ENCODE assay signal across 8 cellular contexts in the genomic region with DNA sequence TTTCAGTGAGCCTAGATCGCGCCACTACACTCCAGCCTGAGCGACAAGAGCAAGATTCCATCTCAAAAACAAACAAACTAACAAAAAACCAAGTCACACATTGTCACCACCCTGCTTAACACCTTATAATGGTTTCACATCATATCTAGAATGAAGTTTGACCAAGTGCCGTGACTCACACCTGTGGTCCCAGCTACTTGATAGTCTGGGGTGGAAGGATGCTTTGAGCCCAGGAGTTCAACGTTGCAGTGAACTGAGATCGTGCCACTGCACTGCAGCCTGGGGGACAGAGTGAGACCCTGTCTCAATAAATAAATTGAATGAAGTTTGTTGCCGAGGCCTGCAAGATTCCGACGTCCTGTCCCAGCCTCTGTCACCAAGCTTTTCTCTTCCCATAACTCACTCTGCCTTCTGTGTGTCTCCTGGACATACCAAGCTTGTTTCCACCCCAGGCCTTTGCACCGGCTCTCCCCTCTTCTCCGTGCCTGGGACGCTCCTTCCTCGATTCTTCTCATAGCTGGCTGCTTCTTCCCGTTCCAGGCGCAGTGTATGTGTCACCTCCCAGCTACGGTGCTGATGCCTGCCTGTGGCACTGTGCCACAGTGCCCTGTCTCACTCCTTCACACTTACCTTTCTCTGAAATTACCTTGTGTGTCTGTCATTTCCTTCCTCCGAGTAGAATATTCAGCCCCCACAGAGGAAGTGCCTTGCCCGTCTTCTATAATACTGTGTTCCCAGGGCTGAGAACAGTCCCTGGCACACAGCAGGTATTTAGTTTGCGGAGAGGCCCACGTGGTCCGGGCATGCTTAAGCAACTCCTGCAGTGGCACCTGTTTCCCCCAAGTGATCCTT. TPM values are rescaled to one million over a fixed set of nuclear protein-coding genes. Genes with fewer than 3 reads are reported as not detected.
DNase-seq lines count a peak whose midpoint lies in the region; ATAC-seq and TF ChIP-seq lines count a peak whose summit lies in the region.

No MANE protein-coding gene starts in this region.

- POLR2A ChIA-PET in CD4-positive, alpha-beta memory T cell (lab: Charles Lee; ENCODE audit: partially characterized antibody), result interaction anchor here (1.1 to 5.3 kb wide), 4 partner anchors 20 to 186 kb away, joined by 3 to 46 read pairs (median 27); partner anchors contain the start of gene MAN1C1
- POLR2A ChIA-PET in naive thymus-derived CD8-positive, alpha-beta T cell (lab: Charles Lee), result interaction anchor here (1.1 to 3.0 kb wide), 5 partner anchors 9 to 224 kb away, joined by 3 to 18 read pairs (median 5); no protein-coding TSS in a partner anchor

- peak; percentile 69 to 86 for ATAC-seq in naive thymus-derived CD8-positive, alpha-beta T cell
- ATAC-seq in GM18505 (IDR thresholded peaks at IDR 0.05; ENCODE audit: unreplicated experiment) (no peak), GM18517 (IDR thresholded peaks at IDR 0.05; ENCODE audit: unreplicated experiment) (no peak)

- CTCF ChIA-PET in CD4-positive, alpha-beta memory T cell (lab: Charles Lee; ENCODE audit: partially characterized antibody), result interaction anchor here (1.0 to 13.3 kb wide), 10 partner anchors 9 to 292 kb away, joined by 3 to 218 read pairs (median 5); no protein-coding TSS in a partner anchor

- H3K4me1 Mint-ChIP-seq in CD4-positive, alpha-beta memory T cell, result peaks cover 30 to 61% (median 45%) of the 10 kb centered on the region in 4 donors
- H3K4me1 Mint-ChIP-seq in activated naive CD4-positive, alpha-beta T cell treated with anti-CD3 and anti-CD28 coated beads, Interleukin-2, amount 50 U/mL, for 24 hours, result peaks cover 72% of the 10 kb centered on the region
- H3K4me1 Mint-ChIP-seq in naive thymus-derived CD8-positive, alpha-beta T cell, result peaks cover 34 to 70% (median 63%) of the 10 kb centered on the region in 4 donors

- H3K27me3 ChIP-seq in CD4-positive, alpha-beta memory T cell (ENCODE audit: insufficient read depth, low read length), result no peaks in the 10 kb centered on the region
- no peaks in the 10 kb centered on the region for H3K27me3 ChIP-seq in SJCRH30

- DNase-seq in CD4-positive, alpha-beta memory T cell, result peak in 2 of 5 donors; percentile 62 to 78
- peak; percentile 82 to 94 for DNase-seq in NCI-H2081 (lab: John Stamatoyannopoulos, UW)
- DNase-seq in naive thymus-derived CD8-positive, alpha-beta T cell, result peak in 5 of 10 donors; percentile 36 to 76 (median 60)
- DNase-seq in SJCRH30, result no peak
- DNase-seq in GM13976 (ENCODE audit: low spot score), result no peak

- no peaks in the 10 kb centered on the region for H3K9me3 ChIP-seq in CD4-positive, alpha-beta memory T cell (ENCODE audit: control insufficient read depth in 1 of 2, low read length in 2 of 2)
- H3K9me3 ChIP-seq in SJCRH30 (replicated peaks), result no peaks in the 10 kb centered on the region

- peak overlapping the region in 7 of 8 donors; percentile 58 to 88 (median 82) for H3K4me3 Mint-ChIP-seq in CD4-positive, alpha-beta memory T cell
- peak overlapping the region; percentile 71 for H3K4me3 Mint-ChIP-seq in activated naive CD4-positive, alpha-beta T cell treated with anti-CD3 and anti-CD28 coated beads, Interleukin-2, amount 50 U/mL, for 24 hours
- peak overlapping the region; percentile 50 to 92 (median 83) for H3K4me3 Mint-ChIP-seq in naive thymus-derived CD8-positive, alpha-beta T cell

- in situ Hi-C loops in GM13976 (cut with MboI; ENCODE audit: low sequenced_read_pairs, unreplicated experiment), result no loop called here

- peak overlapping the region; percentile 45 for H3K27ac ChIP-seq in CD4-positive, alpha-beta memory T cell (ENCODE audit: low read depth, low read length)
- H3K27ac ChIP-seq in SJCRH30, result no peak overlapping the region

- H3K4me1 ChIP-seq in CD4-positive, alpha-beta memory T cell (ENCODE audit: insufficient read depth, low read length), result peaks cover 47% of the 10 kb centered on the region
- H3K4me1 ChIP-seq in SJCRH30, result peaks cover 36% of the 10 kb centered on the region

- no peaks in the 10 kb centered on the region for H3K36me3 ChIP-seq in CD4-positive, alpha-beta memory T cell (ENCODE audit: insufficient read depth, low read length)
- H3K36me3 ChIP-seq in SJCRH30, result no peaks in the 10 kb centered on the region; the same call in 1 of the 2 replicates

- peaks cover 0 to 3% of the 10 kb centered on the region in 2 donors for H3K36me3 Mint-ChIP-seq in CD4-positive, alpha-beta memory T cell
- H3K36me3 Mint-ChIP-seq in activated naive CD4-positive, alpha-beta T cell treated with anti-CD3 and anti-CD28 coated beads, Interleukin-2, amount 50 U/mL, for 24 hours, result peaks cover 2% of the 10 kb centered on the region
- H3K36me3 Mint-ChIP-seq in naive thymus-derived CD8-positive, alpha-beta T cell, result peaks cover 0 to 9% (median 0%) of the 10 kb centered on the region in 3 donors

- intact Hi-C loops in CD4-positive, alpha-beta memory T cell (cut with micrococcal nuclease), result loop anchor here (1.0 to 10.0 kb wide), 6 partner anchors 21 to 551 kb away; partner anchors contain the start of gene RSRP1

- peaks cover 0 to 2% (median 0%) of the 10 kb centered on the region in 8 donors for H3K9me3 Mint-ChIP-seq in CD4-positive, alpha-beta memory T cell
- no peaks in the 10 kb centered on the region for H3K9me3 Mint-ChIP-seq in activated naive CD4-positive, alpha-beta T cell treated with anti-CD3 and anti-CD28 coated beads, Interleukin-2, amount 50 U/mL, for 24 hours
- peaks cover 0 to 2% (median 0%) of the 10 kb centered on the region in 9 donors for H3K9me3 Mint-ChIP-seq in naive thymus-derived CD8-positive, alpha-beta T cell

- peak overlapping the region; percentile 86 to 98 (median 95) for H3K27ac Mint-ChIP-seq in CD4-positive, alpha-beta memory T cell
- peak overlapping the region; percentile 93 for H3K27ac Mint-ChIP-seq in activated naive CD4-positive, alpha-beta T cell treated with anti-CD3 and anti-CD28 coated beads, Interleukin-2, amount 50 U/mL, for 24 hours
- H3K27ac Mint-ChIP-seq in naive thymus-derived CD8-positive, alpha-beta T cell, result peak overlapping the region; percentile 91 to 99 (median 96)

- no peak overlapping the region for H3K4me3 ChIP-seq in CD4-positive, alpha-beta memory T cell (ENCODE audit: low read length in 2 of 2)
- H3K4me3 ChIP-seq in SJCRH30, result no peak overlapping the region

- TF ChIP-seq CTCF in GM13976 (IDR thresholded peaks at IDR 0.05; ENCODE audit: borderline replicate concordance, control extremely low read depth, extremely low read depth, insufficient read depth, missing control alignments), result no peak

- peaks cover 0 to 2% of the 10 kb centered on the region in 2 donors for H3K27me3 Mint-ChIP-seq in CD4-positive, alpha-beta memory T cell
- H3K27me3 Mint-ChIP-seq in activated naive CD4-positive, alpha-beta T cell treated with anti-CD3 and anti-CD28 coated beads, Interleukin-2, amount 50 U/mL, for 24 hours, result no peaks in the 10 kb centered on the region
- peaks cover 0 to 2% (median 0%) of the 10 kb centered on the region in 5 donors for H3K27me3 Mint-ChIP-seq in naive thymus-derived CD8-positive, alpha-beta T cell

- TF ChIP-seq POLR2A in GM18505 (IDR thresholded peaks at IDR 0.05; ENCODE audit: borderline replicate concordance, extremely low read depth, insufficient read depth, insufficient read length), result no peak

RNA-seq across cellular contexts. Expression of gene SELENON, which starts 3.8 kb away (rescaled TPM):
- total RNA-seq in CD4-positive, alpha-beta memory T cell, result 10 to 100 TPM; 24.8 to 26.2 TPM
- 1 to 10 TPM in 1 of 2 donors, under 1 TPM in 1; 0.65 to 6.5 TPM for polyA plus RNA-seq in CD4-positive, alpha-beta memory T cell
- 10 to 100 TPM; 19.2 to 20.4 TPM for total RNA-seq in naive thymus-derived CD8-positive, alpha-beta T cell
- polyA plus RNA-seq in naive thymus-derived CD8-positive, alpha-beta T cell, result 1 to 10 TPM; 2.6 to 7.0 (median 2.7) TPM
- total RNA-seq in SJCRH30 (2014; rRNA removed; shearing (Covaris generic)), result 63.1 and 64.3 TPM in 2 replicates

RNA-seq across cellular contexts. Expression of gene MTFR1L, which starts 23.6 kb away (rescaled TPM):
- 10 to 100 TPM; 53.3 to 57.2 TPM for total RNA-seq in CD4-positive, alpha-beta memory T cell
- polyA plus RNA-seq in CD4-positive, alpha-beta memory T cell, result 10 to 100 TPM; 27.5 to 58.4 TPM
- 10 to 100 TPM; 50.0 to 56.4 TPM for total RNA-seq in naive thymus-derived CD8-positive, alpha-beta T cell
- 10 to 100 TPM; 34.3 to 42.6 (median 40.9) TPM for polyA plus RNA-seq in naive thymus-derived CD8-positive, alpha-beta T cell
- total RNA-seq in SJCRH30 (2014; rRNA removed; shearing (Covaris generic)), result 47.9 and 49.9 TPM in 2 replicates

Comparison
In these comparisons a context has a peak if more than half of its experiments do, and no peak if none do; other contexts are left out.
1. DNase-seq: peak in NCI-H2081 (2 of 2); none in SJCRH30 (0 of 2) and GM13976 (single experiment).
2. ATAC-seq: peak in naive thymus-derived CD8-positive, alpha-beta T cell (2 of 2); none in GM18505 (single experiment) and GM18517 (single experiment).
3. Peak in every context shown above with its lines, with median percentiles within 50 percentile points of each other: H3K27ac Mint-ChIP-seq and H3K4me3 Mint-ChIP-seq.